1 cellular context compared by ENCODE assay signal in the genomic region with DNA sequence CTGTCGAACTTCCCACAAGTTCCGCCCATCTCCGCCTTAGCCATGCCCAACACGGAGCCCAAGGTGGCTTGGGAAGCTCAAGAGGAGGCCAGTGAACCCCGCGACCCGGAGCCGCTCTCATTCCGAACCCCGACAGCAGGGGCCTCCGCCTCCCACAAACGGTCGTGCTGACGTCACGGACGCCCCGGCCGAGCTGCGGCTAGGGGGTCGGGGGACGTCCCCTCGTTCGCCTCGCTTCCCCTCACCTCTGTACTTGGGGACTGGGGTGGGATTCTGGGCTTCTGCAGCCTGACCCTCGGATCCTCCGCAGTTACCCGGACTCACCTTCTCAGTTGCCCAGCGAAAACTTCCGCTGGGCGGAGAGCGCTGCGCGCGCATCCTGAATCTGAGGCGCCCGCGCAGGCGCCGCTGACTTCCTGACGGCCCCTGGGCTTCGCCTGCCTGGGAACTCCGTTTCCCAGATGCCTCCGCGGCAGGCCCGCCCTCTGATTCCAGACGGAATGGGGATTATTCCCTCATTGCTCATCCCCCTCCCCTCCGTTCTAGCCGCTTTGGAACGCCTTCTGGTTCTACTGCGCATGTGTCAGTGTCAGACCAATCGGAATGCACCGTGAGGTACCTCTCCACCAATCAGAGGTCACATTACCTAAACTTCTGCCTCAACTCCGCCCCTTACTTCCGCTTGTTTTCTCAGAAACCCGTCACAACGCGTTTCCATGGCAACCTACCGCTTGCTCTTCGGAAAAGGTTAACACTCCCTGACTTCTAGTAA.
TF ChIP-seq lines count a peak whose summit lies in the region.

A gene with protein sequence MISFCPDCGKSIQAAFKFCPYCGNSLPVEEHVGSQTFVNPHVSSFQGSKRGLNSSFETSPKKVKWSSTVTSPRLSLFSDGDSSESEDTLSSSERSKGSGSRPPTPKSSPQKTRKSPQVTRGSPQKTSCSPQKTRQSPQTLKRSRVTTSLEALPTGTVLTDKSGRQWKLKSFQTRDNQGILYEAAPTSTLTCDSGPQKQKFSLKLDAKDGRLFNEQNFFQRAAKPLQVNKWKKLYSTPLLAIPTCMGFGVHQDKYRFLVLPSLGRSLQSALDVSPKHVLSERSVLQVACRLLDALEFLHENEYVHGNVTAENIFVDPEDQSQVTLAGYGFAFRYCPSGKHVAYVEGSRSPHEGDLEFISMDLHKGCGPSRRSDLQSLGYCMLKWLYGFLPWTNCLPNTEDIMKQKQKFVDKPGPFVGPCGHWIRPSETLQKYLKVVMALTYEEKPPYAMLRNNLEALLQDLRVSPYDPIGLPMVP (minus strand): TSS at position 351 of the 772 bp plus-strand sequence. CDS start 9,210 bp downstream, outside the sequence.

TF ChIP-seq in HepG2, 621 proteins besides CTCF, POLR2A, EP300 and RAD21 (continued from another document and continues in another):
- no peak for TF ChIP-seq TEF (CRISPR knock-in tag; IDR thresholded peaks at IDR 0.05)
- TF ChIP-seq ZSCAN30 (CRISPR knock-in tag; IDR thresholded peaks at IDR 0.05), result no peak
- TF ChIP-seq SUZ12 (IDR thresholded peaks at IDR 0.05; ENCODE audit: low read depth, low read length), result peak; percentile 70
- no peak for TF ChIP-seq RBM39 (IDR thresholded peaks at IDR 0.05; ENCODE audit: low read depth, low read length, poor library complexity, severe bottlenecking)
- TF ChIP-seq ZNF616 (CRISPR knock-in tag; IDR thresholded peaks at IDR 0.05; ENCODE audit: low read depth), result no peak
- no peak for TF ChIP-seq ZNF160 (CRISPR knock-in tag; IDR thresholded peaks at IDR 0.05)
- TF ChIP-seq NCOA1 (CRISPR knock-in tag; IDR thresholded peaks at IDR 0.05), result no peak
- no peak for TF ChIP-seq KLF9 (CRISPR knock-in tag; IDR thresholded peaks at IDR 0.05; ENCODE audit: low read depth)
- TF ChIP-seq KAT8 (CRISPR knock-in tag; IDR thresholded peaks at IDR 0.05), result peak; percentile 38; the same call in 1 of the 2 replicates
- no peak for TF ChIP-seq PTBP1 (IDR thresholded peaks at IDR 0.05; ENCODE audit: low read depth, low read length, poor library complexity, severe bottlenecking)
- no peak for TF ChIP-seq ZNF572 (CRISPR knock-in tag; IDR thresholded peaks at IDR 0.05)
- TF ChIP-seq ZNF280D (CRISPR knock-in tag; IDR thresholded peaks at IDR 0.05), result 0 out of 2 replicates have a peak, but pooled peaks have one; percentile 41
- no peak for TF ChIP-seq ZNF414 (CRISPR knock-in tag; IDR thresholded peaks at IDR 0.05)
- no peak for TF ChIP-seq JUND (CRISPR knock-in tag; IDR thresholded peaks at IDR 0.05)
- no peak for TF ChIP-seq CHCHD3 (CRISPR knock-in tag; IDR thresholded peaks at IDR 0.05)
- TF ChIP-seq ZSCAN12 (CRISPR knock-in tag; IDR thresholded peaks at IDR 0.05), result 0 out of 2 replicates have a peak, but pooled peaks have one; percentile 67
- no peak for TF ChIP-seq ZNF781 (CRISPR knock-in tag; IDR thresholded peaks at IDR 0.05; ENCODE audit: borderline replicate concordance, not compliant biosample characterization)
- TF ChIP-seq HCFC1 (IDR thresholded peaks at IDR 0.05; ENCODE audit: low read depth, low read length), result peak; percentile 86
- 0 out of 2 replicates have a peak, but pooled peaks have one; percentile 20 for TF ChIP-seq TMF1 (CRISPR knock-in tag; IDR thresholded peaks at IDR 0.05; ENCODE audit: low read depth)
- no peak for TF ChIP-seq ZNF496 (CRISPR knock-in tag; IDR thresholded peaks at IDR 0.05; ENCODE audit: insufficient replicate concordance)
- TF ChIP-seq, protein P1, sequence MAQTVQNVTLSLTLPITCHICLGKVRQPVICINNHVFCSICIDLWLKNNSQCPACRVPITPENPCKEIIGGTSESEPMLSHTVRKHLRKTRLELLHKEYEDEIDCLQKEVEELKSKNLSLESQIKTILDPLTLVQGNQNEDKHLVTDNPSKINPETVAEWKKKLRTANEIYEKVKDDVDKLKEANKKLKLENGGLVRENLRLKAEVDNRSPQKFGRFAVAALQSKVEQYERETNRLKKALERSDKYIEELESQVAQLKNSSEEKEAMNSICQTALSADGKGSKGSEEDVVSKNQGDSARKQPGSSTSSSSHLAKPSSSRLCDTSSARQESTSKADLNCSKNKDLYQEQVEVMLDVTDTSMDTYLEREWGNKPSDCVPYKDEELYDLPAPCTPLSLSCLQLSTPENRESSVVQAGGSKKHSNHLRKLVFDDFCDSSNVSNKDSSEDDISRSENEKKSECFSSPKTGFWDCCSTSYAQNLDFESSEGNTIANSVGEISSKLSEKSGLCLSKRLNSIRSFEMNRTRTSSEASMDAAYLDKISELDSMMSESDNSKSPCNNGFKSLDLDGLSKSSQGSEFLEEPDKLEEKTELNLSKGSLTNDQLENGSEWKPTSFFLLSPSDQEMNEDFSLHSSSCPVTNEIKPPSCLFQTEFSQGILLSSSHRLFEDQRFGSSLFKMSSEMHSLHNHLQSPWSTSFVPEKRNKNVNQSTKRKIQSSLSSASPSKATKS (CRISPR knock-in tag; IDR thresholded peaks at IDR 0.05), result no peak
- TF ChIP-seq ELF4 (CRISPR knock-in tag; IDR thresholded peaks at IDR 0.05; ENCODE audit: borderline replicate concordance), result no peak
- TF ChIP-seq ZNF205 (CRISPR knock-in tag; IDR thresholded peaks at IDR 0.05), result 0 out of 2 replicates have a peak, but pooled peaks have one; percentile 35
- peak; percentile 82 for TF ChIP-seq ZNF232 (CRISPR knock-in tag; IDR thresholded peaks at IDR 0.05; ENCODE audit: borderline replicate concordance)
- TF ChIP-seq, protein P2, sequence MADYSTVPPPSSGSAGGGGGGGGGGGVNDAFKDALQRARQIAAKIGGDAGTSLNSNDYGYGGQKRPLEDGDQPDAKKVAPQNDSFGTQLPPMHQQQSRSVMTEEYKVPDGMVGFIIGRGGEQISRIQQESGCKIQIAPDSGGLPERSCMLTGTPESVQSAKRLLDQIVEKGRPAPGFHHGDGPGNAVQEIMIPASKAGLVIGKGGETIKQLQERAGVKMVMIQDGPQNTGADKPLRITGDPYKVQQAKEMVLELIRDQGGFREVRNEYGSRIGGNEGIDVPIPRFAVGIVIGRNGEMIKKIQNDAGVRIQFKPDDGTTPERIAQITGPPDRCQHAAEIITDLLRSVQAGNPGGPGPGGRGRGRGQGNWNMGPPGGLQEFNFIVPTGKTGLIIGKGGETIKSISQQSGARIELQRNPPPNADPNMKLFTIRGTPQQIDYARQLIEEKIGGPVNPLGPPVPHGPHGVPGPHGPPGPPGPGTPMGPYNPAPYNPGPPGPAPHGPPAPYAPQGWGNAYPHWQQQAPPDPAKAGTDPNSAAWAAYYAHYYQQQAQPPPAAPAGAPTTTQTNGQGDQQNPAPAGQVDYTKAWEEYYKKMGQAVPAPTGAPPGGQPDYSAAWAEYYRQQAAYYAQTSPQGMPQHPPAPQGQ (CRISPR knock-in tag; IDR thresholded peaks at IDR 0.05; ENCODE audit: borderline replicate concordance), result no peak
- TF ChIP-seq, protein P3, sequence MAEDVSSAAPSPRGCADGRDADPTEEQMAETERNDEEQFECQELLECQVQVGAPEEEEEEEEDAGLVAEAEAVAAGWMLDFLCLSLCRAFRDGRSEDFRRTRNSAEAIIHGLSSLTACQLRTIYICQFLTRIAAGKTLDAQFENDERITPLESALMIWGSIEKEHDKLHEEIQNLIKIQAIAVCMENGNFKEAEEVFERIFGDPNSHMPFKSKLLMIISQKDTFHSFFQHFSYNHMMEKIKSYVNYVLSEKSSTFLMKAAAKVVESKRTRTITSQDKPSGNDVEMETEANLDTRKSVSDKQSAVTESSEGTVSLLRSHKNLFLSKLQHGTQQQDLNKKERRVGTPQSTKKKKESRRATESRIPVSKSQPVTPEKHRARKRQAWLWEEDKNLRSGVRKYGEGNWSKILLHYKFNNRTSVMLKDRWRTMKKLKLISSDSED (CRISPR knock-in tag; IDR thresholded peaks at IDR 0.05), result no peak
- TF ChIP-seq ZBTB3 (CRISPR knock-in tag; IDR thresholded peaks at IDR 0.05; ENCODE audit: borderline replicate concordance, low read depth), result no peak
- no peak for TF ChIP-seq BHLHE40 (IDR thresholded peaks at IDR 0.05; ENCODE audit: low read length)
- TF ChIP-seq RXRA (CRISPR knock-in tag; IDR thresholded peaks at IDR 0.05), result peak; percentile 72; the same call in 1 of the 2 replicates
- no peak for TF ChIP-seq ZNF562 (CRISPR knock-in tag; IDR thresholded peaks at IDR 0.05; ENCODE audit: borderline replicate concordance)
- peak; percentile 59 for TF ChIP-seq KDM2A (CRISPR knock-in tag; IDR thresholded peaks at IDR 0.05; ENCODE audit: borderline replicate concordance, low read depth)
- TF ChIP-seq MXD1 (CRISPR knock-in tag; IDR thresholded peaks at IDR 0.05), result peak; percentile 62; the same call in 1 of the 2 replicates
- TF ChIP-seq GFI1 (CRISPR knock-in tag; IDR thresholded peaks at IDR 0.05; ENCODE audit: borderline replicate concordance), result no peak; the same call in 1 of the 2 replicates
- TF ChIP-seq SP4 (CRISPR knock-in tag; IDR thresholded peaks at IDR 0.05), result peak; percentile 22
- no peak for TF ChIP-seq ZMAT3 (CRISPR knock-in tag; conservative IDR thresholded peaks at IDR 0.05)
- TF ChIP-seq STAG1 (CRISPR knock-in tag; IDR thresholded peaks at IDR 0.05), result no peak
- no peak for TF ChIP-seq ZFP62 (CRISPR knock-in tag; IDR thresholded peaks at IDR 0.05)
- no peak for TF ChIP-seq YY1 (IDR thresholded peaks at IDR 0.05; ENCODE audit: insufficient read depth, insufficient replicate concordance, low read depth, low read length)
- TF ChIP-seq ZNF891 (CRISPR knock-in tag; IDR thresholded peaks at IDR 0.05), result 0 out of 2 replicates have a peak, but pooled peaks have one; percentile 33
- no peak for TF ChIP-seq ZFP37 (CRISPR knock-in tag; IDR thresholded peaks at IDR 0.05; ENCODE audit: borderline replicate concordance)
- no peak for TF ChIP-seq HDAC6 (IDR thresholded peaks at IDR 0.05; ENCODE audit: low read depth, low read length)
- no peak for TF ChIP-seq ZNF660 (CRISPR knock-in tag; IDR thresholded peaks at IDR 0.05; ENCODE audit: borderline replicate concordance, low read depth)
- TF ChIP-seq, protein P4, sequence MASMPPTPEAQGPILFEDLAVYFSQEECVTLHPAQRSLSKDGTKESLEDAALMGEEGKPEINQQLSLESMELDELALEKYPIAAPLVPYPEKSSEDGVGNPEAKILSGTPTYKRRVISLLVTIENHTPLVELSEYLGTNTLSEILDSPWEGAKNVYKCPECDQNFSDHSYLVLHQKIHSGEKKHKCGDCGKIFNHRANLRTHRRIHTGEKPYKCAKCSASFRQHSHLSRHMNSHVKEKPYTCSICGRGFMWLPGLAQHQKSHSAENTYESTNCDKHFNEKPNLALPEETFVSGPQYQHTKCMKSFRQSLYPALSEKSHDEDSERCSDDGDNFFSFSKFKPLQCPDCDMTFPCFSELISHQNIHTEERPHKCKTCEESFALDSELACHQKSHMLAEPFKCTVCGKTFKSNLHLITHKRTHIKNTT (CRISPR knock-in tag; IDR thresholded peaks at IDR 0.05), result no peak
- no peak for TF ChIP-seq FOXO1 (CRISPR knock-in tag; IDR thresholded peaks at IDR 0.05)
- TF ChIP-seq, protein P5, sequence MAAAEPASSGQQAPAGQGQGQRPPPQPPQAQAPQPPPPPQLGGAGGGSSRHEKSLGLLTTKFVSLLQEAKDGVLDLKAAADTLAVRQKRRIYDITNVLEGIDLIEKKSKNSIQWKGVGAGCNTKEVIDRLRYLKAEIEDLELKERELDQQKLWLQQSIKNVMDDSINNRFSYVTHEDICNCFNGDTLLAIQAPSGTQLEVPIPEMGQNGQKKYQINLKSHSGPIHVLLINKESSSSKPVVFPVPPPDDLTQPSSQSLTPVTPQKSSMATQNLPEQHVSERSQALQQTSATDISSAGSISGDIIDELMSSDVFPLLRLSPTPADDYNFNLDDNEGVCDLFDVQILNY (CRISPR knock-in tag; conservative IDR thresholded peaks at IDR 0.05), result no peak
- TF ChIP-seq TBL1XR1 (IDR thresholded peaks at IDR 0.05; ENCODE audit: borderline replicate concordance, low read length, partially characterized antibody), result no peak
- TF ChIP-seq SIX1 (CRISPR knock-in tag; IDR thresholded peaks at IDR 0.05; ENCODE audit: borderline replicate concordance), result no peak
- no peak for TF ChIP-seq ZNF256 (CRISPR knock-in tag; conservative IDR thresholded peaks at IDR 0.05)
- TF ChIP-seq MIXL1 (CRISPR knock-in tag; IDR thresholded peaks at IDR 0.05), result no peak
- TF ChIP-seq KLF13 (CRISPR knock-in tag; IDR thresholded peaks at IDR 0.05), result no peak
- no peak for TF ChIP-seq ZNF337 (CRISPR knock-in tag; IDR thresholded peaks at IDR 0.05; ENCODE audit: borderline replicate concordance, low read depth)
- peak; percentile 61; the same call in 1 of the 2 replicates for TF ChIP-seq ZKSCAN5 (CRISPR knock-in tag; IDR thresholded peaks at IDR 0.05)
- TF ChIP-seq ZNF225 (CRISPR knock-in tag; IDR thresholded peaks at IDR 0.05), result no peak; the same call in 1 of the 2 replicates
- peak; percentile 96 for TF ChIP-seq RFX1 (IDR thresholded peaks at IDR 0.05)
